Comparison of ENCODE assay signal across 2 cellular contexts in the genomic region with DNA sequence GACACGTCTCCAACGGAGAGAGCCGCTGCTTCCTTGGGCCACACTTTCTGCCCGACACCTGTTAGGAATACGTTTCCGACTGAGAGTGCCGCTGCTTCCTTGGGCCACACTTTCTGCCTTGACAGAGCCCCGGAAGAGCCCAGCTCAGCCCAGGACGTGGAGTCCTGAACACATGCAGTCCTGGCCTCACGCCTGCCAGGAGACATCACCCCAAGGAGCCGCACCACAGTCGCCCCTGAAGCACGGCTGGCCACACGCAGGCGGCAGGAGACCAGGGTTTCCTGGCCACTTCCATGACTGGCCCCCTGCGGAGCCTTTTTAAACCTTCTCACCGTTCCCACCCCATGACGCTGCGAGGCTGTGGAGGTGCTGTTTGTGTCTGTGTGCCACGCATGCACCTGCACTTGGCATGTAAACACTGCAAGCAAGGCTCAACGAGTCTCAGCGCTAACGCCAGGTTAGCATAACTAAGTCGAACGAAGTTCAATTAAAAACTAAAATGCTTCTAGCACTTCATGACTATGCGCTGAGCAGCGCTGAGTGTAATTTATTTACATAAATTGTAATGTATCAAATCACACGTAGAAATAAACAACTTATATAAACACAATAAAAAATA.
TF ChIP-seq lines count a peak whose summit lies in the region.

No MANE protein-coding gene starts in this region.

TF ChIP-seq in K562, 482 proteins besides CTCF, POLR2A, EP300 and RAD21:
- TF ChIP-seq, protein P1, sequence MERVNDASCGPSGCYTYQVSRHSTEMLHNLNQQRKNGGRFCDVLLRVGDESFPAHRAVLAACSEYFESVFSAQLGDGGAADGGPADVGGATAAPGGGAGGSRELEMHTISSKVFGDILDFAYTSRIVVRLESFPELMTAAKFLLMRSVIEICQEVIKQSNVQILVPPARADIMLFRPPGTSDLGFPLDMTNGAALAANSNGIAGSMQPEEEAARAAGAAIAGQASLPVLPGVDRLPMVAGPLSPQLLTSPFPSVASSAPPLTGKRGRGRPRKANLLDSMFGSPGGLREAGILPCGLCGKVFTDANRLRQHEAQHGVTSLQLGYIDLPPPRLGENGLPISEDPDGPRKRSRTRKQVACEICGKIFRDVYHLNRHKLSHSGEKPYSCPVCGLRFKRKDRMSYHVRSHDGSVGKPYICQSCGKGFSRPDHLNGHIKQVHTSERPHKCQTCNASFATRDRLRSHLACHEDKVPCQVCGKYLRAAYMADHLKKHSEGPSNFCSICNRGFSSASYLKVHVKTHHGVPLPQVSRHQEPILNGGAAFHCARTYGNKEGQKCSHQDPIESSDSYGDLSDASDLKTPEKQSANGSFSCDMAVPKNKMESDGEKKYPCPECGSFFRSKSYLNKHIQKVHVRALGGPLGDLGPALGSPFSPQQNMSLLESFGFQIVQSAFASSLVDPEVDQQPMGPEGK (CRISPR knock-in tag; IDR thresholded peaks at IDR 0.05; ENCODE audit: borderline replicate concordance), result no peak
- TF ChIP-seq PTRF (tag; IDR thresholded peaks at IDR 0.05) (no peak), ZNF668 (CRISPR knock-in tag; IDR thresholded peaks at IDR 0.05) (no peak), L3MBTL2 (IDR thresholded peaks at IDR 0.05) (no peak), NFE2 (IDR thresholded peaks at IDR 0.05; ENCODE audit: low read depth) (no peak), GTF2E2 (tag; IDR thresholded peaks at IDR 0.05) (no peak), ZNF23 (CRISPR knock-in tag; IDR thresholded peaks at IDR 0.05) (no peak), XRCC5 (IDR thresholded peaks at IDR 0.05; ENCODE audit: low read depth, low read length) (no peak), SREBF2 (CRISPR knock-in tag; IDR thresholded peaks at IDR 0.05) (no peak), SNRNP70 (optimal IDR thresholded peaks at IDR 0.05; ENCODE audit: low read depth, low read length) (no peak), CBFB (CRISPR knock-in tag; IDR thresholded peaks at IDR 0.05) (no peak), KDM2B (CRISPR knock-in tag; IDR thresholded peaks at IDR 0.05) (no peak), STAG1 (CRISPR knock-in tag; IDR thresholded peaks at IDR 0.05; ENCODE audit: borderline replicate concordance) (no peak), TCF7L2 (IDR thresholded peaks at IDR 0.05; ENCODE audit: low read depth, low read length) (no peak)
- TF ChIP-seq, protein P2, sequence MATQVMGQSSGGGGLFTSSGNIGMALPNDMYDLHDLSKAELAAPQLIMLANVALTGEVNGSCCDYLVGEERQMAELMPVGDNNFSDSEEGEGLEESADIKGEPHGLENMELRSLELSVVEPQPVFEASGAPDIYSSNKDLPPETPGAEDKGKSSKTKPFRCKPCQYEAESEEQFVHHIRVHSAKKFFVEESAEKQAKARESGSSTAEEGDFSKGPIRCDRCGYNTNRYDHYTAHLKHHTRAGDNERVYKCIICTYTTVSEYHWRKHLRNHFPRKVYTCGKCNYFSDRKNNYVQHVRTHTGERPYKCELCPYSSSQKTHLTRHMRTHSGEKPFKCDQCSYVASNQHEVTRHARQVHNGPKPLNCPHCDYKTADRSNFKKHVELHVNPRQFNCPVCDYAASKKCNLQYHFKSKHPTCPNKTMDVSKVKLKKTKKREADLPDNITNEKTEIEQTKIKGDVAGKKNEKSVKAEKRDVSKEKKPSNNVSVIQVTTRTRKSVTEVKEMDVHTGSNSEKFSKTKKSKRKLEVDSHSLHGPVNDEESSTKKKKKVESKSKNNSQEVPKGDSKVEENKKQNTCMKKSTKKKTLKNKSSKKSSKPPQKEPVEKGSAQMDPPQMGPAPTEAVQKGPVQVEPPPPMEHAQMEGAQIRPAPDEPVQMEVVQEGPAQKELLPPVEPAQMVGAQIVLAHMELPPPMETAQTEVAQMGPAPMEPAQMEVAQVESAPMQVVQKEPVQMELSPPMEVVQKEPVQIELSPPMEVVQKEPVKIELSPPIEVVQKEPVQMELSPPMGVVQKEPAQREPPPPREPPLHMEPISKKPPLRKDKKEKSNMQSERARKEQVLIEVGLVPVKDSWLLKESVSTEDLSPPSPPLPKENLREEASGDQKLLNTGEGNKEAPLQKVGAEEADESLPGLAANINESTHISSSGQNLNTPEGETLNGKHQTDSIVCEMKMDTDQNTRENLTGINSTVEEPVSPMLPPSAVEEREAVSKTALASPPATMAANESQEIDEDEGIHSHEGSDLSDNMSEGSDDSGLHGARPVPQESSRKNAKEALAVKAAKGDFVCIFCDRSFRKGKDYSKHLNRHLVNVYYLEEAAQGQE (CRISPR knock-in tag; IDR thresholded peaks at IDR 0.05; ENCODE audit: low read depth), result no peak
- TF ChIP-seq, protein P3, sequence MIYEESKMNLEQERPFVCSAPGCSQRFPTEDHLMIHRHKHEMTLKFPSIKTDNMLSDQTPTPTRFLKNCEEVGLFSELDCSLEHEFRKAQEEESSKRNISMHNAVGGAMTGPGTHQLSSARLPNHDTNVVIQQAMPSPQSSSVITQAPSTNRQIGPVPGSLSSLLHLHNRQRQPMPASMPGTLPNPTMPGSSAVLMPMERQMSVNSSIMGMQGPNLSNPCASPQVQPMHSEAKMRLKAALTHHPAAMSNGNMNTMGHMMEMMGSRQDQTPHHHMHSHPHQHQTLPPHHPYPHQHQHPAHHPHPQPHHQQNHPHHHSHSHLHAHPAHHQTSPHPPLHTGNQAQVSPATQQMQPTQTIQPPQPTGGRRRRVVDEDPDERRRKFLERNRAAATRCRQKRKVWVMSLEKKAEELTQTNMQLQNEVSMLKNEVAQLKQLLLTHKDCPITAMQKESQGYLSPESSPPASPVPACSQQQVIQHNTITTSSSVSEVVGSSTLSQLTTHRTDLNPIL (CRISPR knock-in tag; IDR thresholded peaks at IDR 0.05), result no peak
- TF ChIP-seq, protein P4, sequence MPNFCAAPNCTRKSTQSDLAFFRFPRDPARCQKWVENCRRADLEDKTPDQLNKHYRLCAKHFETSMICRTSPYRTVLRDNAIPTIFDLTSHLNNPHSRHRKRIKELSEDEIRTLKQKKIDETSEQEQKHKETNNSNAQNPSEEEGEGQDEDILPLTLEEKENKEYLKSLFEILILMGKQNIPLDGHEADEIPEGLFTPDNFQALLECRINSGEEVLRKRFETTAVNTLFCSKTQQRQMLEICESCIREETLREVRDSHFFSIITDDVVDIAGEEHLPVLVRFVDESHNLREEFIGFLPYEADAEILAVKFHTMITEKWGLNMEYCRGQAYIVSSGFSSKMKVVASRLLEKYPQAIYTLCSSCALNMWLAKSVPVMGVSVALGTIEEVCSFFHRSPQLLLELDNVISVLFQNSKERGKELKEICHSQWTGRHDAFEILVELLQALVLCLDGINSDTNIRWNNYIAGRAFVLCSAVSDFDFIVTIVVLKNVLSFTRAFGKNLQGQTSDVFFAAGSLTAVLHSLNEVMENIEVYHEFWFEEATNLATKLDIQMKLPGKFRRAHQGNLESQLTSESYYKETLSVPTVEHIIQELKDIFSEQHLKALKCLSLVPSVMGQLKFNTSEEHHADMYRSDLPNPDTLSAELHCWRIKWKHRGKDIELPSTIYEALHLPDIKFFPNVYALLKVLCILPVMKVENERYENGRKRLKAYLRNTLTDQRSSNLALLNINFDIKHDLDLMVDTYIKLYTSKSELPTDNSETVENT (CRISPR knock-in tag; IDR thresholded peaks at IDR 0.05), result no peak

TF ChIP-seq in liver, 16 proteins besides CTCF, POLR2A, EP300 and RAD21 (continued from another document):
- TF ChIP-seq, protein P2 (IDR thresholded peaks at IDR 0.05), result no peak
